Comparison of ENCODE assay signal across 8 cellular contexts in the genomic region with DNA sequence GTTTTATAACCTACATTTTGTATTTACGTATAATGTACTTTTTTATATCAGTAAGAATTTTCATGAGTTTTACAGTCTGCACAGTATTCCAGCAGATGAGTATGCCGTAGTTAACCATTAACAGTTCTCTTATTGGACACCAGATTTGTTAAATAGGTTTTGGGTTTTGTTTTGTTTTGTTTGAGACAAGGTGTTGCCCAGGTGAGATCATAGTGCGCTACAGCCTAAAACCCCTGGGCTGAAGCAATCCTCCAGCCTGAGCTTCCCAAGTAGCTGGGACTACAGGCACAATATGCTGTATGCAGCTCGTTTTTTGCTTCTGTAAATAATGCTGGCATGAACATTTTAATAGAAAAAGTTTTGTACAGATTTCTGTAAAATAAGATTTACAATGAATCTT.
DNase-seq lines count a peak whose midpoint lies in the region; ATAC-seq and TF ChIP-seq lines count a peak whose summit lies in the region.

No MANE protein-coding gene starts in this region.

- no peaks in the 10 kb centered on the region for H3K9me3 Mint-ChIP-seq in effector memory CD8-positive, alpha-beta T cell

- ATAC-seq in effector memory CD8-positive, alpha-beta T cell (replicated peaks), result no peak
- ATAC-seq in HG02884 (IDR thresholded peaks at IDR 0.05; ENCODE audit: unreplicated experiment), result no peak

- no peaks in the 10 kb centered on the region for H3K27me3 ChIP-seq in mucosa of stomach (ENCODE audit: control insufficient read depth, insufficient read depth, low read length)

- peak; percentile 57 for DNase-seq in Caki2 (ENCODE audit: low read depth)
- peak; percentile 51 for DNase-seq in NCI-H146 (lab: John Stamatoyannopoulos, UW)
- peak; percentile 14 for DNase-seq in astrocyte of the spinal cord (ENCODE audit: low read depth, low spot score)
- DNase-seq in effector memory CD8-positive, alpha-beta T cell, result no peak
- no peak for DNase-seq in activated gamma-delta T cell (lab: John Stamatoyannopoulos, UW)
- no peak for DNase-seq in GM03348 (ENCODE audit: low spot score)

- peak overlapping the region; percentile 93 for H3K9ac ChIP-seq in mucosa of stomach (ENCODE audit: low read length)

- no peaks in the 10 kb centered on the region for H3K27me3 Mint-ChIP-seq in effector memory CD8-positive, alpha-beta T cell

- in situ Hi-C loops in Caki2 (cut with HindIII; ENCODE audit: low pct_unique_long_range_greater_than_20kb, low sequenced_read_pairs), result loop anchor here (25.0 kb wide), 1 partner anchor 101 kb away; a partner anchor contains a TSS
- in situ Hi-C loops in astrocyte of the spinal cord (cut with HindIII; ENCODE audit: low sequenced_read_pairs), result no loop called here

- no peak overlapping the region for H3K4me3 Mint-ChIP-seq in effector memory CD8-positive, alpha-beta T cell

- no peak overlapping the region for H3K27ac Mint-ChIP-seq in effector memory CD8-positive, alpha-beta T cell

- TF ChIP-seq CTCF in astrocyte of the spinal cord (IDR thresholded peaks at IDR 0.05; ENCODE audit: low read depth, low read length), result no peak

- H3K9me3 ChIP-seq in mucosa of stomach (ENCODE audit: control insufficient read depth, low read length), result no peaks in the 10 kb centered on the region

- H3K4me1 Mint-ChIP-seq in effector memory CD8-positive, alpha-beta T cell (ENCODE audit: low read depth in 2 of 2), result peaks cover 7 to 27% of the 10 kb centered on the region in 2 donors

- H3K36me3 Mint-ChIP-seq in effector memory CD8-positive, alpha-beta T cell (ENCODE audit: insufficient read depth), result peaks cover 17% of the 10 kb centered on the region

- no peaks in the 10 kb centered on the region for H3K36me3 ChIP-seq in mucosa of stomach (ENCODE audit: control insufficient read depth, insufficient read depth, low read length)

- peaks cover 21% of the 10 kb centered on the region for H3K4me1 ChIP-seq in mucosa of stomach (ENCODE audit: control insufficient read depth, insufficient read depth, low read length)

- H3K4me3 ChIP-seq in astrocyte of the spinal cord (ENCODE audit: low read depth, low read length) (peak overlapping the region; percentile 48), mucosa of stomach (ENCODE audit: low read length) (no peak overlapping the region)

Comparison
In these comparisons a context has a peak if more than half of its experiments do, and no peak if none do; other contexts are left out.
1. DNase-seq: peak in Caki2 (single experiment), NCI-H146 (single experiment) and astrocyte of the spinal cord (single experiment); none in effector memory CD8-positive, alpha-beta T cell (0 of 3), activated gamma-delta T cell (single experiment) and GM03348 (single experiment).